In genomic region chr16:3787924-3788661, GRCh38 we compare ENCODE assay signal across 17 cellular contexts.
DNase-seq lines count a peak whose midpoint lies in the region; ATAC-seq and TF ChIP-seq lines count a peak whose summit lies in the region.
"Had no signal": no experiment of that assay in that cellular context is flagged by ENCODE, and none has a peak within 500 bp of the region (broad histone marks: within the 10 kb centered on the region; RNA-seq: fewer than 3 reads in every experiment).

No MANE protein-coding gene starts in this region.

- H3K27me3 Mint-ChIP-seq in memory B cell (no peaks in the 10 kb centered on the region), T-helper 17 cell (no peaks in the 10 kb centered on the region), CD14-positive monocyte (ENCODE audit: low read depth in 3 of 3) (peaks cover 0 to 4% (median 1%) of the 10 kb centered on the region in 3 donors)
- H3K27me3 Mint-ChIP-seq: naive thymus-derived CD8-positive, alpha-beta T cell had no signal

- no peak for TF ChIP-seq POLR2A in heart left ventricle (IDR thresholded peaks at IDR 0.05)

- 81 to 88% (median 86%) methylated on average over 5 to 10 of the region's 10 CpGs for WGBS in heart left ventricle, 4 donors

- H3K4me1 Mint-ChIP-seq in memory B cell (peaks cover 37% of the 10 kb centered on the region), T-helper 17 cell (peaks cover 43% of the 10 kb centered on the region), CD14-positive monocyte (peaks cover 6% of the 10 kb centered on the region)
- H3K4me1 Mint-ChIP-seq: WTC11 had no signal

- H3K27ac ChIP-seq in heart left ventricle (no peak overlapping the region), dorsolateral prefrontal cortex (no peak overlapping the region)
- H3K27ac ChIP-seq: gastroesophageal sphincter, tibial nerve had no signal

- DNase-seq in memory B cell (ENCODE audit: low spot score in 2 of 2): peak in 1 of 2 donors; percentile 18
- no peak for DNase-seq in heart left ventricle
- DNase-seq in T-helper 17 cell: no peak
- DNase-seq in dorsolateral prefrontal cortex: no peak
- no peak for DNase-seq in CD14-positive monocyte (ENCODE audit: low spot score)
- DNase-seq: Caco-2; effector memory CD4-positive, alpha-beta T cell; left colon; naive thymus-derived CD8-positive, alpha-beta T cell; NCI-H1105 treated with DMSO at 0.1 percent for 48 hours; NCI-H774 had no signal

- ATAC-seq in GM18858 (IDR thresholded peaks at IDR 0.05; ENCODE audit: unreplicated experiment) (peak; percentile 81), GM21360 (IDR thresholded peaks at IDR 0.05; ENCODE audit: unreplicated experiment) (peak; percentile 57), HG03108 (IDR thresholded peaks at IDR 0.05; ENCODE audit: unreplicated experiment) (peak; percentile 75), memory B cell (ENCODE audit: low read depth) (peak; percentile 78), heart left ventricle (no peak), T-helper 17 cell (no peak)
- ATAC-seq: gastroesophageal sphincter; left colon; naive thymus-derived CD8-positive, alpha-beta T cell; WTC11 had no signal

- H3K9me3 Mint-ChIP-seq in memory B cell: no peaks in the 10 kb centered on the region
- no peaks in the 10 kb centered on the region for H3K9me3 Mint-ChIP-seq in CD14-positive monocyte
- H3K9me3 Mint-ChIP-seq: naive thymus-derived CD8-positive, alpha-beta T cell; WTC11 had no signal

- H3K36me3 Mint-ChIP-seq in memory B cell: peaks cover 22% of the 10 kb centered on the region
- H3K36me3 Mint-ChIP-seq in T-helper 17 cell (ENCODE audit: low read depth): peaks cover 14% of the 10 kb centered on the region
- peaks cover 81 to 95% of the 10 kb centered on the region in 2 donors for H3K36me3 Mint-ChIP-seq in CD14-positive monocyte

- H3K27ac Mint-ChIP-seq in memory B cell (peak overlapping the region; percentile 63), T-helper 17 cell (no peak overlapping the region), CD14-positive monocyte (no peak overlapping the region)

- no peak for TF ChIP-seq CTCF in heart left ventricle (IDR thresholded peaks at IDR 0.05)
- no peak for TF ChIP-seq CTCF in dorsolateral prefrontal cortex (IDR thresholded peaks at IDR 0.05 in 54 of 56, conservative IDR thresholded peaks at IDR 0.05 in 2 of 56; ENCODE audit: low read depth in 1 of 56, partially characterized antibody in 56 of 56)
- TF ChIP-seq CTCF in CD14-positive monocyte (IDR thresholded peaks at IDR 0.05): no peak

- no peaks in the 10 kb centered on the region for H3K9me3 ChIP-seq in heart left ventricle
- no peaks in the 10 kb centered on the region for H3K9me3 ChIP-seq in T-helper 17 cell (ENCODE audit: control insufficient read depth, low read length, poor library complexity, severe bottlenecking)
- H3K9me3 ChIP-seq: Caco-2, gastroesophageal sphincter, tibial nerve had no signal

- intact Hi-C loops in heart left ventricle (cut with DNase I) (loop anchor here in 1 of 10 donors (10.0 kb wide), 1 partner anchor 87 kb away; no protein-coding TSS in a partner anchor), dorsolateral prefrontal cortex (cut with DNase I) (no loop called here), CD14-positive monocyte (cut with micrococcal nuclease) (no loop called here)

- H3K4me3 Mint-ChIP-seq in memory B cell (no peak overlapping the region), T-helper 17 cell (no peak overlapping the region), CD14-positive monocyte (no peak overlapping the region)
- H3K4me3 Mint-ChIP-seq: WTC11 had no signal

- H3K27me3 ChIP-seq in heart left ventricle (no peaks in the 10 kb centered on the region), dorsolateral prefrontal cortex (no peaks in the 10 kb centered on the region)
- H3K27me3 ChIP-seq: gastroesophageal sphincter, tibial nerve had no signal

- peaks cover 0 to 23% (median 8%) of the 10 kb centered on the region in 12 donors for H3K4me1 ChIP-seq in heart left ventricle
- H3K4me1 ChIP-seq: Caco-2 had no signal

- H3K4me3 ChIP-seq in heart left ventricle (no peak overlapping the region), dorsolateral prefrontal cortex (no peak overlapping the region)
- H3K4me3 ChIP-seq: gastroesophageal sphincter, tibial nerve had no signal

- H3K36me3 ChIP-seq in heart left ventricle: peaks cover 0 to 90% (median 79%) of the 10 kb centered on the region in 9 donors

Comparison
In these comparisons a context has a peak if more than half of its experiments do, and no peak if none do; other contexts are left out.
1. ATAC-seq: peak in GM18858 (single experiment), GM21360 (single experiment), HG03108 (single experiment) and memory B cell (single experiment); none in heart left ventricle (0 of 4) and T-helper 17 cell (single experiment).